8 cellular contexts compared by ENCODE assay signal in the genomic region with DNA sequence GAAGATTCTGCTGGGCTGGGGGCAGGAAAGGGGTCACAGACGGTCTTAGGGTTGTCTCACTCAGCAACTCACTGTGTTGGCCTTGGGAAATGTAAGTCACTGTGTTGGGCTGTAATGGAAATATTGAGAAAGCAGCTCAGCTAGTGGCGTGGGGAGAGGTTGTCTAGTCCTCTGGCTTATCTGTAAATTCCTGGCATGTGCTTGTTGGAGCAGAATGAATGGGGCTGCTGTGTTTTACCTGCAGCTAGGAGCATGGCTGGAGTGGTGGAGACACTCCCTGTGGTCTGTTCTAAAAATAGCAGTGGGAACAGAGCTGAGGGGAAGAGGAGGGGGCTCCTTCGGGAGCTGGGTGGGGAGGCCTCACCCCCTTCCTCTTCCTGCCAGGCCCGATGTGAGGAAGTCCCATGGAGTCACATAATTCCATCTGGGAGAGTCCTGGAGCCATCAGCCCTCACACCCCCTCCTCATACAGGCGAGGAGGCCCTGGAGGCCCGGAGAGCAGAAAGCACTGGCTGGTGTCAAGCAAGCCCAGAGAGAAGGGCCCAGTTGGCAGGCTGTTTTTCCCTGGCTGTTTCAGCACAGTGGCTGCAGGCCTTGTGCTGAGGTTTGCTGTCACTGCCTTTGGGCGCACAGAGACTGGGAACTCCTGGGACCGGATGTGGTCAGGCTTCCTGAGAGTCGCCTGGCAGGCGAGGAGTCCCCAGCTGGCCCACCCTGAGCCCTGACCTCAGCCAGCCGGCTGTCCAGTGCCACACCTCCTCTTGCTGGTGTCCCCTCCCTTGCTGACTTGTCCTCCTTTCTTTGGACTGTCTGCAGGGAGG.
DNase-seq lines count a peak whose midpoint lies in the region; ATAC-seq, FAIRE-seq and TF ChIP-seq lines count a peak whose summit lies in the region.

No MANE protein-coding gene starts in this region.

- H3K27me3 ChIP-seq in left ventricle myocardium inferior (ENCODE audit: low read depth) = no peaks in the 10 kb centered on the region

- peak; percentile 19 for DNase-seq in activated naive CD4-positive, alpha-beta T cell treated with Interleukin-2 at 50 U/mL for 16 hours
- no peak for DNase-seq in activated naive CD4-positive, alpha-beta T cell (lab: John Stamatoyannopoulos, UW)
- DNase-seq in left ventricle myocardium inferior (peak; percentile 73), renal cortical epithelial cell (ENCODE audit: low read depth) (peak; percentile 36), GM12892 (ENCODE audit: insufficient read length) (no peak)
- no peak for DNase-seq in effector CD8-positive, alpha-beta T cell (lab: John Stamatoyannopoulos, UW)

- no peak for TF ChIP-seq CTCF in left ventricle myocardium inferior (IDR thresholded peaks at IDR 0.05; ENCODE audit: borderline replicate concordance)

- peaks cover 6% of the 10 kb centered on the region for H3K36me3 Mint-ChIP-seq in activated naive CD4-positive, alpha-beta T cell treated with anti-CD3 and anti-CD28 coated beads, Interleukin-2, amount 50 U/mL, for 24 hours

- peak overlapping the region; percentile 88 for H3K27ac ChIP-seq in left ventricle myocardium inferior (replicated peaks)

- no peaks in the 10 kb centered on the region for H3K27me3 Mint-ChIP-seq in activated naive CD4-positive, alpha-beta T cell treated with anti-CD3 and anti-CD28 coated beads, Interleukin-2, amount 50 U/mL, for 24 hours

- intact Hi-C loops in left ventricle myocardium inferior (cut with micrococcal nuclease) = no loop called here

- H3K4me3 Mint-ChIP-seq in activated naive CD4-positive, alpha-beta T cell treated with anti-CD3 and anti-CD28 coated beads, Interleukin-2, amount 50 U/mL, for 24 hours = peak overlapping the region; percentile 36

- no peaks in the 10 kb centered on the region for H3K9me3 Mint-ChIP-seq in activated naive CD4-positive, alpha-beta T cell treated with anti-CD3 and anti-CD28 coated beads, Interleukin-2, amount 50 U/mL, for 24 hours

- ATAC-seq in HG02571 (IDR thresholded peaks at IDR 0.05; ENCODE audit: unreplicated experiment) = no peak

- H3K36me3 ChIP-seq in left ventricle myocardium inferior = peaks cover 14% of the 10 kb centered on the region

- peak overlapping the region; percentile 35 for H3K4me3 ChIP-seq in left ventricle myocardium inferior

- peaks cover 67% of the 10 kb centered on the region for H3K4me1 ChIP-seq in left ventricle myocardium inferior

- peak overlapping the region; percentile 98 for H3K27ac Mint-ChIP-seq in activated naive CD4-positive, alpha-beta T cell treated with anti-CD3 and anti-CD28 coated beads, Interleukin-2, amount 50 U/mL, for 24 hours

- TF ChIP-seq POLR2A in GM12892 (IDR thresholded peaks at IDR 0.05; ENCODE audit: low read depth, low read length) = no peak

- H3K4me1 Mint-ChIP-seq in activated naive CD4-positive, alpha-beta T cell treated with anti-CD3 and anti-CD28 coated beads, Interleukin-2, amount 50 U/mL, for 24 hours = peaks cover 38% of the 10 kb centered on the region

- FAIRE-seq in GM12892 (lab: Jason Lieb, UNC) = no peak

- H3K9me3 ChIP-seq in left ventricle myocardium inferior (replicated peaks) = no peaks in the 10 kb centered on the region

Comparison
In these comparisons a context has a peak if more than half of its experiments do, and no peak if none do; other contexts are left out.
1. DNase-seq: peak in activated naive CD4-positive, alpha-beta T cell treated with Interleukin-2 at 50 U/mL for 16 hours (single experiment), left ventricle myocardium inferior (single experiment) and renal cortical epithelial cell (single experiment); none in activated naive CD4-positive, alpha-beta T cell (0 of 4), effector CD8-positive, alpha-beta T cell (single experiment) and GM12892 (single experiment).